ENCODE assay signal across 1 cellular context in genomic region chr18:35710581-35710980, GRCh38.
TF ChIP-seq lines count a peak whose summit lies in the region.

No MANE protein-coding gene starts in this region.

TF ChIP-seq in GM12878, 131 proteins besides CTCF, POLR2A, EP300 and RAD21 (continued from another document):
- no peak for TF ChIP-seq ZBTB4 (CRISPR knock-in tag; IDR thresholded peaks at IDR 0.05)
- TF ChIP-seq SUZ12 (IDR thresholded peaks at IDR 0.05; ENCODE audit: unreplicated experiment), result no peak
- no peak for TF ChIP-seq BHLHE40 (IDR thresholded peaks at IDR 0.05; ENCODE audit: borderline replicate concordance in 1 of 2, low read depth in 2 of 2, low read length in 1 of 2)
- TF ChIP-seq ZSCAN29 (IDR thresholded peaks at IDR 0.05), result no peak
